Comparison of ENCODE assay signal across 9 cellular contexts in the genomic region with DNA sequence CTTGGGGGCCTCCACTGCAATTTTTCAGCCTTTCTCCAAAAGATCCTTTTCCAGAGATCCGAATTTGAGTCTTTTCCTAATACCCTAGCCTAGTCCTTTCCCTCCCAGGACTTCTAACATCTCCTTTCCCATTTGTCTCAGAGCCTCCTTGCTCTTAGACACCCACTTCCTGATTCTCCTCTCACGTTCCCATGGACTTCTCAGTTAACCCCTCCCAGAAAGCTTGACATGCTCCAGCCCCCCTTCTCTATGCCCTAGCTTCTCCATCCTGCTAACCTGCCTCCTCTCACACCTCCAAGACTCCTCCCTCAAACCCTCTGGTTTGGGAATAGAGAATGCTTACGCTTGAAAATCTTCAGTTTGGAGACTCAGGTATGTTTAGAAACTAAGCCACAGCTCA. TPM values are rescaled to one million over a fixed set of nuclear protein-coding genes. Genes with fewer than 3 reads are reported as not detected.
DNase-seq lines count a peak whose midpoint lies in the region; ATAC-seq and TF ChIP-seq lines count a peak whose summit lies in the region.
"Had no signal": no experiment of that assay in that cellular context is flagged by ENCODE, and none has a peak within 500 bp of the region (broad histone marks: within the 10 kb centered on the region; RNA-seq: fewer than 3 reads in every experiment).

No MANE protein-coding gene starts in this region.

- peak overlapping the region; percentile 21 for H3K4me3 ChIP-seq in AG04450 (ENCODE audit: low read depth, low read length)
- H3K4me3 ChIP-seq in muscle layer of duodenum (ENCODE audit: low read depth in 1 of 2, low read length in 2 of 2): peak overlapping the region; percentile 16 to 71

- CTCF ChIA-PET in AG04450 (lab: Charles Lee): no interaction called here

- H3K36me3 Mint-ChIP-seq in HFFc6 (ENCODE audit: low read depth): peaks cover 20% of the 10 kb centered on the region; the same call in 1 of the 2 replicates
- peaks cover 85% of the 10 kb centered on the region for H3K36me3 Mint-ChIP-seq in brain

- H3K27ac Mint-ChIP-seq in HFFc6 (peak overlapping the region; percentile 43; the same call in 1 of the 2 replicates), brain (peak overlapping the region; percentile 92 to 100 (median 99))

- DNase-seq in AG04450 (ENCODE audit: low read depth, low spot score) (no peak), HFFc6 (no peak), NCI-H2081 treated with DMSO at 0.1 percent for 48 hours (lab: John Stamatoyannopoulos, UW) (no peak), NCI-H1092 treated with DMSO at 0.1 percent for 48 hours (lab: John Stamatoyannopoulos, UW) (no peak), HT-29 (ENCODE audit: low spot score) (no peak)
- DNase-seq: stimulated activated CD4-positive, alpha-beta T cell treated with anti-CD3 and anti-CD28 coated beads, Interleukin-15, amount 100 ng/mL, for 24 hours had no signal

- H3K4me1 Mint-ChIP-seq in HFFc6 (ENCODE audit: low read depth) (peaks cover 47% of the 10 kb centered on the region), brain (peaks cover 93% of the 10 kb centered on the region)

- no peaks in the 10 kb centered on the region; the same call in none of the 2 replicates for H3K27me3 Mint-ChIP-seq in HFFc6 (ENCODE audit: insufficient read depth)
- H3K27me3 Mint-ChIP-seq in brain: peaks cover 24% of the 10 kb centered on the region

- no peak for ATAC-seq in HG03354 (IDR thresholded peaks at IDR 0.05; ENCODE audit: poor library complexity, severe bottlenecking, unreplicated experiment)

- H3K9me3 Mint-ChIP-seq in HFFc6 (no peaks in the 10 kb centered on the region), brain (peaks cover 0 to 6% (median 0%) of the 10 kb centered on the region in 5 experiments)

- H3K27ac ChIP-seq in AG04450 (ENCODE audit: low read depth, low read length) (no peak overlapping the region), muscle layer of duodenum (ENCODE audit: low read length) (no peak overlapping the region)

- POLR2A ChIA-PET in AG04450 (lab: Yijun Ruan, JAX): no interaction called here

- TF ChIP-seq CTCF in AG04450 (IDR thresholded peaks at IDR 0.05; ENCODE audit: low read depth, low read length) (no peak), HFFc6 (IDR thresholded peaks at IDR 0.05) (no peak), brain (conservative IDR thresholded peaks at IDR 0.05) (no peak)

- H3K4me3 Mint-ChIP-seq in HFFc6 (peak overlapping the region; percentile 97), brain (peak overlapping the region; percentile 96 to 100 (median 98))

- peaks cover 22 to 25% of the 10 kb centered on the region in 2 donors for H3K36me3 ChIP-seq in muscle layer of duodenum (ENCODE audit: control insufficient read depth in 1 of 2, insufficient read depth in 2 of 2, low read length in 2 of 2)

- H3K27me3 ChIP-seq in AG04450 (ENCODE audit: control insufficient read depth, insufficient read depth, low read length) (no peaks in the 10 kb centered on the region), muscle layer of duodenum (ENCODE audit: low read depth, low read length) (no peaks in the 10 kb centered on the region)

- H3K9me3 ChIP-seq in AG04450 (ENCODE audit: control insufficient read depth, insufficient read depth, low read length) (no peaks in the 10 kb centered on the region), muscle layer of duodenum (ENCODE audit: control insufficient read depth in 1 of 2, low read length in 2 of 2) (no peaks in the 10 kb centered on the region)

- peaks cover 9 to 62% of the 10 kb centered on the region in 2 donors for H3K4me1 ChIP-seq in muscle layer of duodenum (ENCODE audit: control insufficient read depth in 1 of 2, insufficient read depth in 2 of 2, low read length in 2 of 2)

RNA-seq across cellular contexts. Expression of a gene that starts 2.5 kb away (rescaled TPM):
- 196 and 241 TPM in 2 replicates for polyA plus RNA-seq in AG04450 (2011; rRNA removed)
- polyA minus RNA-seq in AG04450 (2011; rRNA and poly(A)+ RNA removed): 259 and 332 TPM in 2 replicates
- 100 to 1,000 TPM; 268 to 291 (median 282) TPM for total RNA-seq in HFFc6 (2021; fragmentation: NEBNext Ultra II Directional; extraction: Animal tissue kit (Norgen Biotek cat#: 25700))
- polyA plus RNA-seq in brain (ENCODE audit: insufficient read depth, low read depth, low replicate concordance): 361 TPM
- total RNA-seq in HT-29 (2014; rRNA removed; shearing (Covaris generic)): 323 and 337 TPM in 2 replicates

RNA-seq across cellular contexts. Expression of a gene that starts 22.4 kb away (rescaled TPM):
- polyA plus RNA-seq in AG04450 (2011; rRNA removed) (89.9 and 106 TPM in 2 replicates), brain (ENCODE audit: insufficient read depth, low read depth, low replicate concordance) (120 TPM)
- polyA minus RNA-seq in AG04450 (2011; rRNA and poly(A)+ RNA removed): 145 and 179 TPM in 2 replicates
- 100 to 1,000 TPM; 106 to 128 (median 114) TPM for total RNA-seq in HFFc6 (2021; fragmentation: NEBNext Ultra II Directional; extraction: Animal tissue kit (Norgen Biotek cat#: 25700))
- 118 and 137 TPM in 2 replicates for total RNA-seq in HT-29 (2014; rRNA removed; shearing (Covaris generic))

RNA-seq across cellular contexts. Expression of a gene that starts 36.7 kb away (rescaled TPM):
- polyA plus RNA-seq in AG04450 (2011; rRNA removed) (31.5 and 41.3 TPM in 2 replicates), brain (ENCODE audit: insufficient read depth, low read depth, low replicate concordance) (390 TPM)
- polyA minus RNA-seq in AG04450 (2011; rRNA and poly(A)+ RNA removed): 86.4 and 126 TPM in 2 replicates
- total RNA-seq in HFFc6 (2021; fragmentation: NEBNext Ultra II Directional; extraction: Animal tissue kit (Norgen Biotek cat#: 25700)): 10 to 100 TPM; 55.2 to 68.7 (median 62.8) TPM
- total RNA-seq in HT-29 (2014; rRNA removed; shearing (Covaris generic)): 13.6 and 21.2 TPM in 2 replicates

RNA-seq across cellular contexts. Expression of a gene that starts 51.1 kb away (rescaled TPM):
- polyA plus RNA-seq in AG04450 (2011; rRNA removed) (19.6 and 23.1 TPM in 2 replicates), brain (ENCODE audit: insufficient read depth, low read depth, low replicate concordance) (61.6 TPM)
- polyA minus RNA-seq in AG04450 (2011; rRNA and poly(A)+ RNA removed): 29.3 and 37.0 TPM in 2 replicates
- total RNA-seq in HFFc6 (2021; fragmentation: NEBNext Ultra II Directional; extraction: Animal tissue kit (Norgen Biotek cat#: 25700)): 10 to 100 TPM; 38.8 to 44.3 (median 41.7) TPM
- total RNA-seq in HT-29 (2014; rRNA removed; shearing (Covaris generic)): 81.2 and 81.5 TPM in 2 replicates

RNA-seq across cellular contexts. Expression of a gene that starts 51.6 kb away (rescaled TPM):
- 51.1 and 56.5 TPM in 2 replicates for polyA plus RNA-seq in AG04450 (2011; rRNA removed)
- 56.7 and 60.2 TPM in 2 replicates for polyA minus RNA-seq in AG04450 (2011; rRNA and poly(A)+ RNA removed)
- 10 to 100 TPM; 80.0 to 88.8 (median 84.4) TPM for total RNA-seq in HFFc6 (2021; fragmentation: NEBNext Ultra II Directional; extraction: Animal tissue kit (Norgen Biotek cat#: 25700))
- polyA plus RNA-seq in brain (ENCODE audit: insufficient read depth, low read depth, low replicate concordance): 257 TPM
- total RNA-seq in HT-29 (2014; rRNA removed; shearing (Covaris generic)): 164 and 196 TPM in 2 replicates
